9 cellular contexts compared by ENCODE assay signal in genomic region chr13:113584870-113585671, GRCh38. TPM values are rescaled to one million over a fixed set of nuclear protein-coding genes. Genes with fewer than 3 reads are reported as not detected.
DNase-seq lines count a peak whose midpoint lies in the region; ATAC-seq, FAIRE-seq and TF ChIP-seq lines count a peak whose summit lies in the region.
"Had no signal": no experiment of that assay in that cellular context is flagged by ENCODE, and none has a peak within 500 bp of the region (broad histone marks: within the 10 kb centered on the region; RNA-seq: fewer than 3 reads in every experiment).

No MANE protein-coding gene starts in this region.

- in situ Hi-C loops in HAP-1 (cut with MboI; ENCODE audit: low sequenced_read_pairs) (no loop called here), astrocyte of the spinal cord (cut with HindIII; ENCODE audit: low sequenced_read_pairs) (no loop called here)

- H3K9ac ChIP-seq in keratinocyte (ENCODE audit: control insufficient read depth, extremely low read depth, insufficient read depth, low read length) = peak overlapping the region; percentile 69

- dilution Hi-C loops in keratinocyte (cut with MboI; ENCODE audit: extremely low pct_ligation_motif_present, low sequenced_read_pairs) = no loop called here

- DNase-seq in HAP-1 (ENCODE audit: low spot score in 2 of 2) = peak in 1 of 2 experiments; percentile 40
- DNase-seq in NAMALWA (ENCODE audit: low spot score) = peak; percentile 55
- no peak for DNase-seq in astrocyte of the spinal cord (ENCODE audit: low read depth, low spot score)
- DNase-seq in keratinocyte (ENCODE audit: low read depth, low spot score) = no peak
- DNase-seq in stimulated activated CD4-positive, alpha-beta T cell treated with anti-CD3 and anti-CD28 coated beads, Interleukin-4, amount 100 ng/mL, for 1 hour = peak; percentile 34
- DNase-seq in frontal cortex (ENCODE audit: low spot score in 2 of 2) = no peak
- no peak for DNase-seq in NCI-H1048 (lab: John Stamatoyannopoulos, UW)

- TF ChIP-seq CTCF in astrocyte of the spinal cord (IDR thresholded peaks at IDR 0.05; ENCODE audit: low read depth, low read length) (no peak), keratinocyte (optimal IDR thresholded peaks at IDR 0.05 in 1 of 3, IDR thresholded peaks at IDR 0.05 in 1 of 3, conservative IDR thresholded peaks at IDR 0.05 in 1 of 3; ENCODE audit: extremely low read depth in 1 of 3, insufficient read depth in 2 of 3, low read length in 3 of 3) (no peak)

- H3K27me3 ChIP-seq in HAP-1 (ENCODE audit: low read depth) (no peaks in the 10 kb centered on the region), keratinocyte (ENCODE audit: control insufficient read depth, extremely low read depth, insufficient read depth, low read length) (no peaks in the 10 kb centered on the region)
- H3K27me3 ChIP-seq: adrenal gland had no signal

- H3K27ac ChIP-seq in keratinocyte (ENCODE audit: control insufficient read depth, insufficient read depth, low read length) = no peak overlapping the region

- H2AFZ ChIP-seq in keratinocyte (ENCODE audit: control insufficient read depth, low read length) = no peak overlapping the region

- H3K36me3 ChIP-seq in HAP-1 (replicated peaks) = peaks cover 42% of the 10 kb centered on the region
- peaks cover 16 to 26% of the 10 kb centered on the region in 2 experiments for H3K36me3 ChIP-seq in keratinocyte (ENCODE audit: control insufficient read depth in 2 of 2, extremely low read depth in 1 of 2, insufficient read depth in 2 of 2, low read length in 2 of 2)

- ATAC-seq in GM18502 (IDR thresholded peaks at IDR 0.05; ENCODE audit: poor library complexity, unreplicated experiment) = peak; percentile 36

- no peaks in the 10 kb centered on the region for H3K9me1 ChIP-seq in keratinocyte (ENCODE audit: control insufficient read depth, extremely low read depth, insufficient read depth, low read length)

- FAIRE-seq in keratinocyte (lab: Jason Lieb, UNC) (no peak), frontal cortex (lab: Jason Lieb, UNC) (no peak)

- H3K9me3 ChIP-seq in HAP-1 = no peaks in the 10 kb centered on the region
- H3K9me3 ChIP-seq in keratinocyte (ENCODE audit: control insufficient read depth, low read depth, low read length) = no peaks in the 10 kb centered on the region
- H3K9me3 ChIP-seq: adrenal gland had no signal

- peaks cover 5% of the 10 kb centered on the region for H4K20me1 ChIP-seq in keratinocyte (ENCODE audit: control insufficient read depth, extremely low read depth, insufficient read depth, low read length)

- H3K4me2 ChIP-seq in keratinocyte (ENCODE audit: control insufficient read depth, extremely low read depth, insufficient read depth, low read depth, low read length) = peak overlapping the region; percentile 65

- H3K4me3 ChIP-seq in HAP-1 (peak overlapping the region; percentile 49), astrocyte of the spinal cord (ENCODE audit: low read depth, low read length) (peak overlapping the region; percentile 50), keratinocyte (ENCODE audit: control insufficient read depth in 2 of 3, extremely low read depth in 1 of 3, insufficient read depth in 2 of 3, low read depth in 1 of 3, low read length in 3 of 3) (peak overlapping the region; percentile 52 to 55 (median 55))

- peaks cover 50% of the 10 kb centered on the region for H3K79me2 ChIP-seq in keratinocyte (ENCODE audit: control insufficient read depth, insufficient read depth, low read length)

- H3K4me1 ChIP-seq in HAP-1 = peaks cover 14% of the 10 kb centered on the region
- H3K4me1 ChIP-seq in keratinocyte (ENCODE audit: control insufficient read depth, extremely low read depth, insufficient read depth, low read length) = peaks cover 6% of the 10 kb centered on the region

RNA-seq across cellular contexts. Expression of gene TFDP1, which starts 0.5 kb away (rescaled TPM):
- 50.1 to 135 TPM (median 105 TPM) in 3 replicates for polyA plus RNA-seq in keratinocyte
- 55.4 TPM for polyA plus RNA-seq in keratinocyte (2011; ENCODE audit: low read depth)
- polyA plus RNA-seq in keratinocyte (2011; cell fraction: cytosol; rRNA removed) = 84.8 and 94.7 TPM in 2 replicates
- polyA plus RNA-seq in keratinocyte (2011; cell fraction: nucleus; rRNA removed) = 67.6 and 81.7 TPM in 2 replicates
- 52.4 and 99.8 TPM in 2 replicates for polyA plus RNA-seq in keratinocyte (2012; ENCODE audit: low replicate concordance)
- polyA minus RNA-seq in keratinocyte = 64.6 to 85.4 TPM (median 73.4 TPM) in 3 replicates
- 68.3 TPM for polyA minus RNA-seq in keratinocyte (2011; cell fraction: cytosol; rRNA and poly(A)+ RNA removed)
- 15.8 and 25.9 TPM in 2 replicates for polyA minus RNA-seq in keratinocyte (2011; cell fraction: nucleus; rRNA and poly(A)+ RNA removed)
- total RNA-seq in frontal cortex = 32.2 TPM

Comparison
In these comparisons a context has a peak if more than half of its experiments do, and no peak if none do; other contexts are left out.
1. DNase-seq: peak in NAMALWA (single experiment) and stimulated activated CD4-positive, alpha-beta T cell treated with anti-CD3 and anti-CD28 coated beads, Interleukin-4, amount 100 ng/mL, for 1 hour (single experiment); none in astrocyte of the spinal cord (single experiment), keratinocyte (single experiment), frontal cortex (0 of 2) and NCI-H1048 (single experiment).
2. Peak in every context shown above with its lines, with median percentiles within 50 percentile points of each other: H3K4me3 ChIP-seq.